Comparison of ENCODE assay signal across 1 cellular context in genomic region chr15:42800731-42801474, GRCh38.
TF ChIP-seq lines count a peak whose summit lies in the region.

No MANE protein-coding gene starts in this region.

TF ChIP-seq in HepG2, 621 proteins besides CTCF, POLR2A, EP300 and RAD21 (continued from another document):
- TF ChIP-seq ZNF574 (CRISPR knock-in tag; IDR thresholded peaks at IDR 0.05) (no peak), SNAI1 (CRISPR knock-in tag; IDR thresholded peaks at IDR 0.05; ENCODE audit: borderline replicate concordance) (no peak)
